ENCODE assay signal across 9 cellular contexts in genomic region chr5:144473650-144474049, GRCh38.
"Had no signal": no experiment of that assay in that cellular context is flagged by ENCODE, and none has a peak within 500 bp of the region (broad histone marks: within the 10 kb centered on the region; RNA-seq: fewer than 3 reads in every experiment).

No MANE protein-coding gene starts in this region.

- H2AFZ ChIP-seq: GM23248, GM23338 had no signal

- H3K27ac ChIP-seq: GM23248 had no signal

- DNase-seq: GM23248, GOT3, H7, H9, HCEC 1CT, HFFc6 had no signal

- ATAC-seq: GM23338, HCT116 had no signal

- H3K4me3 ChIP-seq: GM23248, GM23338, HAP-1 had no signal

- H3K9me3 ChIP-seq: HAP-1 had no signal

- H3K9ac ChIP-seq: GM23248 had no signal

- H3K4me2 ChIP-seq: GM23338 had no signal

- H3K36me3 ChIP-seq: HAP-1 had no signal
